ENCODE assay signal across 37 cellular contexts in the genomic region with DNA sequence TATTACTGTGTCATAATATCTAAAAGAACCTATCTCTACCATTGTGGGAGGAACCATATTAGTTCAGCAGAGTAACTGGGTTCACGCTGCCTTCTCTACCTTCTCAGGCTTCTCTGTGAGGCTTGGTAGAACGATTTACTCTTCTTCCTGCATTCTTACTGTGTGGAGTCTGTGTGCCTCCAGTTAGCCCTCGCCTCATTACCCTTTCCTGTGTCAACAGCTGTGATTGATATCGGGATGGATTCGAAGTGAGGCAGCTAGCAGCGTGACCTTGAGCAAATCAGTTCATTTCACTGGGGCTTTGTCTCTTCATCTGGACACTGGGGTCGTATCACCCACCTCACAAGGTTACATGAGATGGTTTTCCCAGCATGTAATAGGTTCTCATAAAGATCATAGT.
"Had no signal": no experiment of that assay in that cellular context is flagged by ENCODE, and none has a peak within 500 bp of the region (broad histone marks: within the 10 kb centered on the region; RNA-seq: fewer than 3 reads in every experiment).

No MANE protein-coding gene starts in this region.

- DNase-seq: activated B cell treated with CpG ODN at 0.5 μM for 24 hours; activated CD4-positive, alpha-beta memory T cell treated with anti-CD3 and anti-CD28 coated beads for 36 hours; activated CD4-positive, alpha-beta T cell treated with anti-CD3 and anti-CD28 coated beads for 4 hours; activated CD4-positive, alpha-beta T cell treated with anti-CD3 and anti-CD28 coated beads, Interleukin-2, amount 50 U/mL, for 1 hour; activated CD4-positive, CD25-positive, alpha-beta regulatory T cell treated with anti-CD3 and anti-CD28 coated beads, Interleukin-2, amount 50 U/mL, for 72 hours; activated CD8-positive, alpha-beta memory T cell treated with anti-CD3 and anti-CD28 coated beads, Interleukin-2, amount 50 U/mL, for 4 hours; activated gamma-delta T cell treated with Interleukin-2 at 50 U/mL for 16 hours; activated naive CD4-positive, alpha-beta T cell treated with anti-CD3 and anti-CD28 coated beads for 36 hours; activated T-cell treated with anti-CD3 and anti-CD28 coated beads for 4 hours; activated T-cell treated with anti-CD3 and anti-CD28 coated beads, Interleukin-2, amount 50 U/mL, for 4 hours; central memory CD4-positive, alpha-beta T cell; Kasumi-1; KG1; MM.1S; NCI-H1092 treated with DMSO at 0.1 percent for 48 hours; NCI-H1417; NCI-H146; NCI-H187; NCI-H2029 treated with DMSO at 0.1 percent for 48 hours; NCI-H2107; NCI-H226; NCI-H524 treated with DMSO at 0.1 percent for 48 hours; NCI-H748 treated with DMSO at 0.1 percent for 48 hours; NK-92 treated with Interleukin-12 subunit alpha and Interleukin-12 subunit beta, amount 100 ng/mL, for 24 hours; Peyer's patch; SIG-M5; SW 1271; T-helper 1 cell; T-helper 2 cell; T-helper 9 cell had no signal

- H3K4me3 ChIP-seq: adrenal gland, Peyer's patch had no signal

- H3K27ac ChIP-seq: adrenal gland, Peyer's patch, RWPE1, VCaP had no signal

- H3K9me3 Mint-ChIP-seq: activated B cell treated with CpG ODN at 0.5 μM for 24 hours; activated CD4-positive, alpha-beta memory T cell treated with anti-CD3 and anti-CD28 coated beads for 36 hours; activated naive CD4-positive, alpha-beta T cell treated with anti-CD3 and anti-CD28 coated beads for 36 hours; activated naive CD4-positive, alpha-beta T cell treated with anti-CD3 and anti-CD28 coated beads, Interleukin-2, amount 50 U/mL, for 72 hours; activated T-cell treated with anti-CD3 and anti-CD28 coated beads, Interleukin-2, amount 50 U/mL, for 4 hours; activated T-helper 1 cell treated with anti-CD3 and anti-CD28 coated beads, Interleukin-12 subunit alpha, Interleukin-12 subunit beta, Interleukin-2, Interleukin-4 antibody, amounts not matched to agents 30 ng/mL and 10 ng/mL and 1 ng/mL, durations not matched to agents 14 hours and 24 hours and 36 hours; brain had no signal

- H3K36me3 ChIP-seq: adrenal gland, Peyer's patch had no signal

- H3K27ac Mint-ChIP-seq: activated B cell treated with CpG ODN at 0.5 μM for 24 hours; activated CD4-positive, alpha-beta memory T cell treated with anti-CD3 and anti-CD28 coated beads for 36 hours; activated naive CD4-positive, alpha-beta T cell treated with anti-CD3 and anti-CD28 coated beads for 36 hours; activated naive CD4-positive, alpha-beta T cell treated with anti-CD3 and anti-CD28 coated beads, Interleukin-2, amount 50 U/mL, for 72 hours; activated T-helper 1 cell treated with anti-CD3 and anti-CD28 coated beads, Interleukin-12 subunit alpha, Interleukin-12 subunit beta, Interleukin-2, Interleukin-4 antibody, amounts not matched to agents 30 ng/mL and 10 ng/mL and 1 ng/mL, durations not matched to agents 14 hours and 24 hours and 36 hours; brain had no signal

- H3K36me3 Mint-ChIP-seq: activated CD4-positive, alpha-beta memory T cell treated with anti-CD3 and anti-CD28 coated beads for 36 hours; brain had no signal

- ATAC-seq: activated naive CD4-positive, alpha-beta T cell treated with anti-CD3 and anti-CD28 coated beads, Interleukin-2, amount 50 U/mL, for 72 hours; activated T-cell treated with anti-CD3 and anti-CD28 coated beads, Interleukin-2, amount 50 U/mL, for 4 hours; Right ventricle myocardium inferior had no signal

- H3K9me3 ChIP-seq: adrenal gland, Peyer's patch had no signal

- H3K27me3 ChIP-seq: adrenal gland, Peyer's patch had no signal

- H3K4me3 Mint-ChIP-seq: activated B cell treated with CpG ODN at 0.5 μM for 24 hours; activated CD4-positive, alpha-beta memory T cell treated with anti-CD3 and anti-CD28 coated beads for 36 hours; activated naive CD4-positive, alpha-beta T cell treated with anti-CD3 and anti-CD28 coated beads for 36 hours; activated T-cell treated with anti-CD3 and anti-CD28 coated beads, Interleukin-2, amount 50 U/mL, for 4 hours; activated T-helper 1 cell treated with anti-CD3 and anti-CD28 coated beads, Interleukin-12 subunit alpha, Interleukin-12 subunit beta, Interleukin-2, Interleukin-4 antibody, amounts not matched to agents 30 ng/mL and 10 ng/mL and 1 ng/mL, durations not matched to agents 14 hours and 24 hours and 36 hours had no signal
